In the genomic region with DNA sequence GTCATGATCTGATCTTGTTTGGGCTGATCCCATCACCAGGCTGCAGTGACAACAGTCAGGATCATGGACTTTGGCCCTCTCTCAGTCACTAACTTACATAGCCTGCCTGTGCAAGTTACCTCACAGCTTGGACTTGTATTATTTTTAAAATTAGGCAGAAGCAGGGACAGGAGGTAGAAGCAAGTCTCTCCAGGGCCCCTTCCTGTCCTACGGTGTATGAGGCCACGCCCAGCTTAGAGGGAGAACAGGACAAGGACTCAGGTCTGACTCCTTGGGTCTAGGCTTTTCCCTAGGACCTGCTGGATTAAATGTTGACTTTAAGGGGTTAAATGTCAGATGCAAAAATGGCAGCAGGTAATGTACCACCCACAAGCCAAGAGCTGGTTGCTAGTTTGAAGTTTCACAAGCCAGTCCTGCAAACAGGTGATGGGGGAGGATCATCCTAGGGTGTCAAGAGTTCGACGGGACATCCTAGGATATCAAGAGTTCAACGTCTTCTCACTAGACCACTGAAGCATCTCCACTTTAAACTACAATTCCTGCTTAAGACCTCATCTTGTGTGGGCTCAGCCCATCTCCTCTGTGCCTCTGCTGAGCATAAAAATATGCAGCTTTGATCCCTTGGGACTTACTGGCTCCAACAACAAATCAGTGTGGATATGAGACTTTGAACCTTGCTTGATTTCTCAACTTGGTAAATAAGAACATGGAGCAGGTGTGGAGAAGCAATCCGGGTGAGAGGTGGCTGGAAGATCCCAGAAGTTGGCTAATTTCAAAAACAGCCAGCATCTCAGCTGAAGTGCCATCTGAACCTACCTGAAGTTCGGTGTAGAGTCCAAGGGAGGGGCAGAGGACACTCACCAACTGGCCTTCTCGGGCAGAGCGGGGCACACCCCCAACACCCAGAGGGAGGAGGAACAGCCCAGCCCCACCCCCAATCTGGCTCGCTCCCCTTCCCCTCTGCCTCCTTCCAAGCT, we compare ENCODE assay signal across 1 cellular context.
TF ChIP-seq lines count a peak whose summit lies in the region.

No MANE protein-coding gene starts in this region.

TF ChIP-seq in HepG2, 621 proteins besides CTCF, POLR2A, EP300 and RAD21 (continued from another document and continues in another):
- peak; percentile 91; the same call in 1 of the 2 replicates for TF ChIP-seq ZNF549 (CRISPR knock-in tag; IDR thresholded peaks at IDR 0.05)
- TF ChIP-seq PHF5A (CRISPR knock-in tag; IDR thresholded peaks at IDR 0.05; ENCODE audit: low read depth, unreplicated experiment) = peak; percentile 93
- TF ChIP-seq ZBTB46 (CRISPR knock-in tag; IDR thresholded peaks at IDR 0.05; ENCODE audit: borderline replicate concordance) = 0 out of 2 replicates have a peak, but pooled peaks have one; percentile 25
- peak; percentile 85 for TF ChIP-seq REPIN1 (CRISPR knock-in tag; IDR thresholded peaks at IDR 0.05; ENCODE audit: borderline replicate concordance, low read depth)
- no peak for TF ChIP-seq GPN1 (CRISPR knock-in tag; IDR thresholded peaks at IDR 0.05; ENCODE audit: borderline replicate concordance)
- TF ChIP-seq SIN3A (IDR thresholded peaks at IDR 0.05; ENCODE audit: borderline replicate concordance, low read depth, low read length) = 0 out of 2 replicates have a peak, but pooled peaks have one; percentile 70
- no peak for TF ChIP-seq SRF (IDR thresholded peaks at IDR 0.05; ENCODE audit: low read depth, low read length)
- TF ChIP-seq ARID2 (CRISPR knock-in tag; IDR thresholded peaks at IDR 0.05; ENCODE audit: borderline replicate concordance) = peak; percentile 42; the same call in 1 of the 2 replicates
- peak; percentile 96 for TF ChIP-seq HDAC2 (CRISPR knock-in tag; IDR thresholded peaks at IDR 0.05)
- TF ChIP-seq, protein P1, sequence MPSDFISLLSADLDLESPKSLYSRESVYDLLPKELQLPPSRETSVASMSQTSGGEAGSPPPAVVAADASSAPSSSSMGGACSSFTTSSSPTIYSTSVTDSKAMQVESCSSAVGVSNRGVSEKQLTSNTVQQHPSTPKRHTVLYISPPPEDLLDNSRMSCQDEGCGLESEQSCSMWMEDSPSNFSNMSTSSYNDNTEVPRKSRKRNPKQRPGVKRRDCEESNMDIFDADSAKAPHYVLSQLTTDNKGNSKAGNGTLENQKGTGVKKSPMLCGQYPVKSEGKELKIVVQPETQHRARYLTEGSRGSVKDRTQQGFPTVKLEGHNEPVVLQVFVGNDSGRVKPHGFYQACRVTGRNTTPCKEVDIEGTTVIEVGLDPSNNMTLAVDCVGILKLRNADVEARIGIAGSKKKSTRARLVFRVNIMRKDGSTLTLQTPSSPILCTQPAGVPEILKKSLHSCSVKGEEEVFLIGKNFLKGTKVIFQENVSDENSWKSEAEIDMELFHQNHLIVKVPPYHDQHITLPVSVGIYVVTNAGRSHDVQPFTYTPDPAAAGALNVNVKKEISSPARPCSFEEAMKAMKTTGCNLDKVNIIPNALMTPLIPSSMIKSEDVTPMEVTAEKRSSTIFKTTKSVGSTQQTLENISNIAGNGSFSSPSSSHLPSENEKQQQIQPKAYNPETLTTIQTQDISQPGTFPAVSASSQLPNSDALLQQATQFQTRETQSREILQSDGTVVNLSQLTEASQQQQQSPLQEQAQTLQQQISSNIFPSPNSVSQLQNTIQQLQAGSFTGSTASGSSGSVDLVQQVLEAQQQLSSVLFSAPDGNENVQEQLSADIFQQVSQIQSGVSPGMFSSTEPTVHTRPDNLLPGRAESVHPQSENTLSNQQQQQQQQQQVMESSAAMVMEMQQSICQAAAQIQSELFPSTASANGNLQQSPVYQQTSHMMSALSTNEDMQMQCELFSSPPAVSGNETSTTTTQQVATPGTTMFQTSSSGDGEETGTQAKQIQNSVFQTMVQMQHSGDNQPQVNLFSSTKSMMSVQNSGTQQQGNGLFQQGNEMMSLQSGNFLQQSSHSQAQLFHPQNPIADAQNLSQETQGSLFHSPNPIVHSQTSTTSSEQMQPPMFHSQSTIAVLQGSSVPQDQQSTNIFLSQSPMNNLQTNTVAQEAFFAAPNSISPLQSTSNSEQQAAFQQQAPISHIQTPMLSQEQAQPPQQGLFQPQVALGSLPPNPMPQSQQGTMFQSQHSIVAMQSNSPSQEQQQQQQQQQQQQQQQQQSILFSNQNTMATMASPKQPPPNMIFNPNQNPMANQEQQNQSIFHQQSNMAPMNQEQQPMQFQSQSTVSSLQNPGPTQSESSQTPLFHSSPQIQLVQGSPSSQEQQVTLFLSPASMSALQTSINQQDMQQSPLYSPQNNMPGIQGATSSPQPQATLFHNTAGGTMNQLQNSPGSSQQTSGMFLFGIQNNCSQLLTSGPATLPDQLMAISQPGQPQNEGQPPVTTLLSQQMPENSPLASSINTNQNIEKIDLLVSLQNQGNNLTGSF (CRISPR knock-in tag; IDR thresholded peaks at IDR 0.05) = peak; percentile 47; the same call in 1 of the 2 replicates
- peak; percentile 97 for TF ChIP-seq ARID5B (CRISPR knock-in tag; IDR thresholded peaks at IDR 0.05)
- no peak for TF ChIP-seq MTA3 (CRISPR knock-in tag; IDR thresholded peaks at IDR 0.05)
- TF ChIP-seq CEBPB (IDR thresholded peaks at IDR 0.05; ENCODE audit: borderline replicate concordance, low read depth, low read length) = peak; percentile 96
- peak; percentile 82 for TF ChIP-seq DMAP1 (CRISPR knock-in tag; IDR thresholded peaks at IDR 0.05)
- TF ChIP-seq SIX4 (CRISPR knock-in tag; IDR thresholded peaks at IDR 0.05) = 0 out of 2 replicates have a peak, but pooled peaks have one; percentile 64
- TF ChIP-seq ZNF619 (CRISPR knock-in tag; IDR thresholded peaks at IDR 0.05) = no peak
- TF ChIP-seq PTBP1 (IDR thresholded peaks at IDR 0.05; ENCODE audit: low read depth, low read length, poor library complexity, severe bottlenecking) = no peak
- TF ChIP-seq MIER2 (CRISPR knock-in tag; IDR thresholded peaks at IDR 0.05) = peak; percentile 47; the same call in 1 of the 2 replicates
- peak; percentile 55; the same call in 1 of the 2 replicates for TF ChIP-seq CBX5 (CRISPR knock-in tag; IDR thresholded peaks at IDR 0.05; ENCODE audit: borderline replicate concordance)
- no peak; the same call in 1 of the 2 replicates for TF ChIP-seq FOXM1 (CRISPR knock-in tag; IDR thresholded peaks at IDR 0.05)
- no peak for TF ChIP-seq CREB1 (IDR thresholded peaks at IDR 0.05)
- TF ChIP-seq CREB1 (CRISPR knock-in tag; IDR thresholded peaks at IDR 0.05) = 0 out of 2 replicates have a peak, but pooled peaks have one; percentile 41
- TF ChIP-seq ZNF451 (CRISPR knock-in tag; IDR thresholded peaks at IDR 0.05) = peak; percentile 43; the same call in 1 of the 2 replicates
- TF ChIP-seq ZKSCAN1 (IDR thresholded peaks at IDR 0.05; ENCODE audit: low read length) = no peak
- peak; percentile 35; the same call in 1 of the 2 replicates for TF ChIP-seq ZNF44 (CRISPR knock-in tag; IDR thresholded peaks at IDR 0.05)
- peak; percentile 37; the same call in 1 of the 2 replicates for TF ChIP-seq ZNF280D (CRISPR knock-in tag; IDR thresholded peaks at IDR 0.05)
- TF ChIP-seq ZNF83 (CRISPR knock-in tag; IDR thresholded peaks at IDR 0.05; ENCODE audit: borderline replicate concordance) = no peak
- no peak for TF ChIP-seq NONO (IDR thresholded peaks at IDR 0.05)
- TF ChIP-seq NONO (CRISPR knock-in tag; conservative IDR thresholded peaks at IDR 0.05) = no peak
- TF ChIP-seq AKAP8 (CRISPR knock-in tag; IDR thresholded peaks at IDR 0.05) = peak; percentile 68; the same call in 1 of the 2 replicates
- TF ChIP-seq EEA1 (CRISPR knock-in tag; IDR thresholded peaks at IDR 0.05; ENCODE audit: borderline replicate concordance) = 0 out of 2 replicates have a peak, but pooled peaks have one; percentile 37
- TF ChIP-seq SNAPC4 (CRISPR knock-in tag; IDR thresholded peaks at IDR 0.05) = peak; percentile 85; the same call in 1 of the 2 replicates
- no peak; the same call in 1 of the 2 replicates for TF ChIP-seq ETV6 (CRISPR knock-in tag; conservative IDR thresholded peaks at IDR 0.05)
- TF ChIP-seq, protein P2, sequence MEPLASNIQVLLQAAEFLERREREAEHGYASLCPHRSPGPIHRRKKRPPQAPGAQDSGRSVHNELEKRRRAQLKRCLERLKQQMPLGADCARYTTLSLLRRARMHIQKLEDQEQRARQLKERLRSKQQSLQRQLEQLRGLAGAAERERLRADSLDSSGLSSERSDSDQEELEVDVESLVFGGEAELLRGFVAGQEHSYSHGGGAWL (CRISPR knock-in tag; IDR thresholded peaks at IDR 0.05) = 0 out of 2 replicates have a peak, but pooled peaks have one; percentile 64
